ENCODE assay signal across 19 cellular contexts in the genomic region with DNA sequence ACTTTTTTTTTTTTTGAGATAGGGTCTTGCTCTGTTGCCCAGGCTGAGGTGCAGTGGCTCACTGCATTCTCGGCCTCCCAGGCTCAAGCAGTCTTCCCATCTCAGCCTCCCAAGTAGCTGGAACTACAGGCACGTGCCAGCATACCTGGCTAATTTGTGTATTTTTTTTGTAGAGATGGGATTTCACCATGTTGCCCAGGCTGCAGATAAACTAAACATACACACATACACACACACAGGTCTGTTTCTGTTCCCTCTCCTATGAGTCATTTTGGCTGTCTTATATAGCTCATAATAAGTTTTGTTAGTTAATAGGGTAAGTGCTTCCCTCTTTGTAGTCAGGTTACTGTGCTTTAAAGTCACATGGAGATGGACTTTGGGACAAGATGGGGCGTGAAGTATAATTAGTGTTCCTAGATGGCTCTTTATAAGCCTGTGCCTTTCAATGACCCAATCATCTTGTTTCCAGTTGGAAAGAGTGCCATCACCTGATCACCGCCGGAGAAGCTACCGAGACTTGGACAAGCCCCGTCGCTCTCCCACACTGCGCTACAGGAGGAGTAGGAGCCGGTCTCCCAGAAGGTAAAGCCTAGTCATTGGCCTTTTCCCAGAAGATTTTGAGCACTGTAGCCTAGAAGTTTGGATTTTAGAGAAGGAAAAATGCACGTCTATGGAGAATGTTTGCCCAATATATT. TPM values are rescaled to one million over a fixed set of nuclear protein-coding genes. Genes with fewer than 3 reads are reported as not detected.
A peak's percentile ranks its signal among the peaks of the same experiment; 100 is the strongest.
DNase-seq lines count a peak whose midpoint lies in the region; ATAC-seq and TF ChIP-seq lines count a peak whose summit lies in the region.
"Had no signal": no experiment of that assay in that cellular context is flagged by ENCODE, and none has a peak within 500 bp of the region (broad histone marks: within the 10 kb centered on the region; RNA-seq: fewer than 3 reads in every experiment).

No MANE protein-coding gene starts in this region.

- H2AFZ ChIP-seq in mammary epithelial cell (ENCODE audit: low read depth, low read length): no peak overlapping the region

- H3K4me1 ChIP-seq in mammary epithelial cell (ENCODE audit: insufficient read depth, low read length) (no peaks in the 10 kb centered on the region), breast epithelium (no peaks in the 10 kb centered on the region), mesendoderm (ENCODE audit: control insufficient read depth, low read depth, low read length) (no peaks in the 10 kb centered on the region)
- H3K4me1 ChIP-seq: esophagus muscularis mucosa had no signal

- H3K79me2 ChIP-seq in mammary epithelial cell (ENCODE audit: insufficient read depth, low read length) (peaks cover 3% of the 10 kb centered on the region), mesendoderm (ENCODE audit: control insufficient read depth, insufficient read depth, low read length) (no peaks in the 10 kb centered on the region)

- no peak overlapping the region for H2BK120ac ChIP-seq in mesendoderm (ENCODE audit: low read depth, low read length)

- H2BK5ac ChIP-seq in mesendoderm (ENCODE audit: low read length): no peak overlapping the region

- TF ChIP-seq POLR2A in breast epithelium (IDR thresholded peaks at IDR 0.05): no peak

- no peak overlapping the region for H2AK5ac ChIP-seq in mesendoderm (ENCODE audit: low read length)

- H3K4me3 Mint-ChIP-seq in WTC11: no peak overlapping the region
- H3K4me3 Mint-ChIP-seq: CD14-positive monocyte, T-cell had no signal

- CTCF ChIA-PET in mammary epithelial cell (lab: Charles Lee; ENCODE audit: low non-redundant PET): no interaction called here
- CTCF ChIA-PET in WTC11 (lab: Charles Lee): no interaction called here

- no peaks in the 10 kb centered on the region for H3K9me3 Mint-ChIP-seq in WTC11
- H3K9me3 Mint-ChIP-seq: CD14-positive monocyte, T-cell had no signal

- no peak for TF ChIP-seq CTCF in mammary epithelial cell (conservative IDR thresholded peaks at IDR 0.05 in 1 of 2, IDR thresholded peaks at IDR 0.05 in 1 of 2; ENCODE audit: extremely low read depth in 1 of 2, insufficient read depth in 1 of 2, low read depth in 1 of 2, low read length in 2 of 2)
- TF ChIP-seq CTCF in breast epithelium (IDR thresholded peaks at IDR 0.05): no peak
- TF ChIP-seq CTCF in WTC11 (IDR thresholded peaks at IDR 0.05): no peak

- peak; percentile 11 for DNase-seq in mammary epithelial cell
- DNase-seq in breast epithelium (ENCODE audit: low spot score in 2 of 2): no peak
- no peak for DNase-seq in WTC11 (ENCODE audit: low spot score)
- peak; percentile 69 to 75 for DNase-seq in left colon
- DNase-seq in mesenteric fat pad (ENCODE audit: low spot score): no peak
- no peak for DNase-seq in NCI-H524 treated with DMSO at 0.1 percent for 48 hours (lab: John Stamatoyannopoulos, UW)
- no peak for DNase-seq in mesendoderm
- DNase-seq: activated naive CD4-positive, alpha-beta T cell treated with anti-CD3 and anti-CD28 coated beads, Interleukin-2, amount 50 U/mL, for 16 hours; effector CD8-positive, alpha-beta T cell; glutamatergic neuron; NCI-H1048; NCI-H1930; NCI-H2227 treated with DMSO at 0.1 percent for 48 hours; retina; SIG-M5; T-cell had no signal

- H3K36me3 ChIP-seq in mammary epithelial cell (ENCODE audit: insufficient read depth, low read length) (peaks cover 68% of the 10 kb centered on the region), breast epithelium (peaks cover 4% of the 10 kb centered on the region), mesendoderm (ENCODE audit: control insufficient read depth, insufficient read depth, low read length) (peaks cover 19% of the 10 kb centered on the region)

- no peaks in the 10 kb centered on the region for H4K20me1 ChIP-seq in mammary epithelial cell (ENCODE audit: insufficient read depth, low read length)

- no TSS peak for BruUV-seq in mammary epithelial cell (replicated peaks; lab: Mats Ljungman, UMichigan)

- H3K4me3 ChIP-seq in mammary epithelial cell (replicated peaks in 1 of 3; ENCODE audit: insufficient read depth in 1 of 3, low read depth in 2 of 3, low read length in 3 of 3): no peak overlapping the region
- H3K4me3 ChIP-seq in breast epithelium: no peak overlapping the region
- no peak overlapping the region for H3K4me3 ChIP-seq in mesendoderm (ENCODE audit: low read length)
- H3K4me3 ChIP-seq: esophagus muscularis mucosa had no signal

- no peak overlapping the region for H3K56ac ChIP-seq in mesendoderm (ENCODE audit: low read length)

- intact Hi-C loops in mammary epithelial cell (cut with micrococcal nuclease): no loop called here
- intact Hi-C loops in breast epithelium (cut with DNase I; ENCODE audit: low total_unique reads): no loop called here
- intact Hi-C loops in left colon (cut with DNase I, micrococcal nuclease): no loop called here

- in situ Hi-C loops in mammary epithelial cell (cut with MboI; ENCODE audit: low sequenced_read_pairs in 2 of 2): loop anchor here in 1 of 2 donors (25.0 kb wide), 1 partner anchor 274 kb away; the partner anchor contains the start of gene COA7

- no peak overlapping the region for H4K5ac ChIP-seq in mesendoderm (ENCODE audit: low read length)

- POLR2A ChIA-PET in WTC11 (lab: Charles Lee): no interaction called here

- H3K27me3 ChIP-seq in mammary epithelial cell (ENCODE audit: insufficient read depth, low read length) (no peaks in the 10 kb centered on the region), breast epithelium (no peaks in the 10 kb centered on the region), mesendoderm (ENCODE audit: insufficient read depth, low read length, poor library complexity) (no peaks in the 10 kb centered on the region)
- H3K27me3 ChIP-seq: esophagus muscularis mucosa had no signal

- no peaks in the 10 kb centered on the region for H3K4me1 Mint-ChIP-seq in WTC11
- H3K4me1 Mint-ChIP-seq: CD14-positive monocyte had no signal

- no peak overlapping the region for H3K4ac ChIP-seq in mesendoderm (ENCODE audit: low read depth, low read length)

- H4K8ac ChIP-seq in mesendoderm (ENCODE audit: low read depth, low read length): no peak overlapping the region

- peaks cover 75% of the 10 kb centered on the region for H3K36me3 Mint-ChIP-seq in WTC11

- WGBS in mammary epithelial cell (ENCODE audit: low coverage, missing lambda C conversion rate): 93% methylated on average over 5 of the region's 11 CpGs
- no CpG with 5 or more reads among the region's 11 CpGs for WGBS in mesendoderm (ENCODE audit: extremely low coverage, insufficient coverage, low lambda C conversion rate)

- H3K27ac ChIP-seq in mammary epithelial cell (ENCODE audit: insufficient read depth, low read depth, low read length): no peak overlapping the region
- H3K27ac ChIP-seq in breast epithelium: no peak overlapping the region
- no peak overlapping the region for H3K27ac ChIP-seq in mesendoderm (ENCODE audit: low read depth, low read length)
- H3K27ac ChIP-seq: esophagus muscularis mucosa had no signal

- H3K18ac ChIP-seq in mesendoderm (ENCODE audit: low read length): no peak overlapping the region

- no peak overlapping the region for H3K27ac Mint-ChIP-seq in WTC11

- no peak overlapping the region for H3K23ac ChIP-seq in mesendoderm (ENCODE audit: low read length)

- H2BK15ac ChIP-seq in mesendoderm (replicated peaks; ENCODE audit: low read depth): no peak overlapping the region

- H3K9me3 ChIP-seq in mammary epithelial cell (replicated peaks; ENCODE audit: insufficient read depth, low read length) (no peaks in the 10 kb centered on the region), breast epithelium (no peaks in the 10 kb centered on the region)
- H3K9me3 ChIP-seq: esophagus muscularis mucosa had no signal

- dilution Hi-C loops in mammary epithelial cell (cut with HindIII; ENCODE audit: low sequenced_read_pairs): loop anchor here (25.0 kb wide), 1 partner anchor 249 kb away; no protein-coding TSS in a partner anchor

- no peak for ATAC-seq in WTC11
- ATAC-seq in left colon: peak; percentile 95
- no peak for ATAC-seq in HG02840 (IDR thresholded peaks at IDR 0.05; ENCODE audit: low FRiP score, unreplicated experiment)
- ATAC-seq: T-cell had no signal

- H3K4me2 ChIP-seq in mammary epithelial cell (ENCODE audit: insufficient read depth, low read depth, low read length) (no peak overlapping the region), mesendoderm (ENCODE audit: low read length) (no peak overlapping the region)

- H3K9ac ChIP-seq in mammary epithelial cell (ENCODE audit: insufficient read depth, low read length) (no peak overlapping the region), mesendoderm (ENCODE audit: low read length) (no peak overlapping the region)

- no peaks in the 10 kb centered on the region for H3K79me1 ChIP-seq in mesendoderm (ENCODE audit: low read length)

- no peaks in the 10 kb centered on the region for H3K27me3 Mint-ChIP-seq in WTC11 (ENCODE audit: low read depth)
- H3K27me3 Mint-ChIP-seq: T-cell had no signal

TF ChIP-seq in WTC11, 78 proteins besides CTCF, POLR2A, EP300 and RAD21 (continues in another document):
- TF ChIP-seq, protein P1, sequence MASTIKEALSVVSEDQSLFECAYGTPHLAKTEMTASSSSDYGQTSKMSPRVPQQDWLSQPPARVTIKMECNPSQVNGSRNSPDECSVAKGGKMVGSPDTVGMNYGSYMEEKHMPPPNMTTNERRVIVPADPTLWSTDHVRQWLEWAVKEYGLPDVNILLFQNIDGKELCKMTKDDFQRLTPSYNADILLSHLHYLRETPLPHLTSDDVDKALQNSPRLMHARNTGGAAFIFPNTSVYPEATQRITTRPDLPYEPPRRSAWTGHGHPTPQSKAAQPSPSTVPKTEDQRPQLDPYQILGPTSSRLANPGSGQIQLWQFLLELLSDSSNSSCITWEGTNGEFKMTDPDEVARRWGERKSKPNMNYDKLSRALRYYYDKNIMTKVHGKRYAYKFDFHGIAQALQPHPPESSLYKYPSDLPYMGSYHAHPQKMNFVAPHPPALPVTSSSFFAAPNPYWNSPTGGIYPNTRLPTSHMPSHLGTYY (CRISPR knock-in tag; IDR thresholded peaks at IDR 0.05): no peak

RNA-seq across cellular contexts. Expression of gene PRPF38A, which starts 9.2 kb away (rescaled TPM):
- total RNA-seq in mammary epithelial cell (10 to 100 TPM in 1 of 2 donors, 1 to 10 TPM in 1; 9.2 to 34.9 TPM), breast epithelium (10 to 100 TPM; 13.1 to 20.9 (median 19.7) TPM), WTC11 (2021) (59.6 to 62.4 TPM (median 59.7 TPM) in 3 replicates), left colon (10 to 100 TPM; 45.8 to 50.0 TPM), mesenteric fat pad (25.9 TPM)
- polyA plus RNA-seq in mammary epithelial cell: 22.1 TPM
- polyA minus RNA-seq in mammary epithelial cell: 58.3 TPM
- 74.4 TPM for polyA plus RNA-seq in mesendoderm (2013, experiment 1 of 2)
- 76.0 TPM for polyA plus RNA-seq in mesendoderm (2013, experiment 2 of 2)

RNA-seq across cellular contexts. Expression of gene ORC1, which starts 9.3 kb away (rescaled TPM):
- total RNA-seq in mammary epithelial cell (1 to 10 TPM; 1.2 to 8.8 TPM), breast epithelium (under 1 TPM; 0.33 to 0.96 (median 0.73) TPM), WTC11 (2021) (33.6 to 45.2 TPM (median 34.0 TPM) in 3 replicates), left colon (1 to 10 TPM; 1.7 to 4.3 TPM), mesenteric fat pad (0.35 TPM)
- polyA plus RNA-seq in mammary epithelial cell: 16.8 TPM
- polyA minus RNA-seq in mammary epithelial cell: 22.4 TPM
- polyA plus RNA-seq in mesendoderm (2013, experiment 1 of 2): 35.1 TPM
- 34.7 TPM for polyA plus RNA-seq in mesendoderm (2013, experiment 2 of 2)

RNA-seq across cellular contexts. Expression of gene CC2D1B, which starts 47.6 kb away (rescaled TPM):
- 10 to 100 TPM; 28.1 to 31.0 TPM for total RNA-seq in mammary epithelial cell
- polyA plus RNA-seq in mammary epithelial cell: 13.8 TPM
- 27.5 TPM for polyA minus RNA-seq in mammary epithelial cell
- 10 to 100 TPM; 25.2 to 33.1 (median 33.1) TPM for total RNA-seq in breast epithelium
- total RNA-seq in WTC11 (2021): 12.8 to 22.6 TPM (median 14.9 TPM) in 3 replicates
- total RNA-seq in left colon: 10 to 100 TPM; 32.8 to 35.3 TPM
- 32.9 TPM for total RNA-seq in mesenteric fat pad
- polyA plus RNA-seq in mesendoderm (2013, experiment 1 of 2): 11.1 TPM
- 11.6 TPM for polyA plus RNA-seq in mesendoderm (2013, experiment 2 of 2)

Comparison
In these comparisons a context has a peak if more than half of its experiments do, and no peak if none do; other contexts are left out.
1. DNase-seq: peak in mammary epithelial cell (single experiment) and left colon (2 of 2); none in breast epithelium (0 of 2), WTC11 (single experiment), mesenteric fat pad (single experiment), NCI-H524 treated with DMSO at 0.1 percent for 48 hours (single experiment) and mesendoderm (single experiment).